ENCODE assay signal across 18 cellular contexts in the genomic region with DNA sequence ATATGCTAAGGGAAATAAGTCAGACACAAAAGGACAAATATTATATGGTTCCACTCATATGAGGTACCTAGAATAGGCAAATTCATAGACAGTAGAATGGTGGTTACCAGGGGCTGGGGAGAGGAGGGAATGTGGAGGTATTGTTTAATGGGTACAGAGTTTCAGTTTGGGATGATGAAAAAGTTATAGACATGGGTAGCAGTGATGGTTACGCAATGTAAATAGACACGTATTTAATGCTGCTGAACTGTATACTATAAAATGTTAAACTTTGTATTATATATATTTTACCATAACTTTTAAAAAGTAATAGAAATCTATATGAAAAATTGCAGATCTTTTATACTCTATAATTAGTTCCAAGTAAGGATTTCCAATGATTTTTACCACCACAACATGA.
A peak's percentile ranks its signal among the peaks of the same experiment; 100 is the strongest.
DNase-seq lines count a peak whose midpoint lies in the region; ATAC-seq, FAIRE-seq and TF ChIP-seq lines count a peak whose summit lies in the region.
"Had no signal": no experiment of that assay in that cellular context is flagged by ENCODE, and none has a peak within 500 bp of the region (broad histone marks: within the 10 kb centered on the region; RNA-seq: fewer than 3 reads in every experiment).

No MANE protein-coding gene starts in this region.

- H3K36me3 ChIP-seq in HepG2 (replicated peaks in 1 of 2; ENCODE audit: control insufficient read depth in 1 of 2, insufficient read depth in 2 of 2, low read length in 2 of 2), result peaks cover 0 to 15% of the 10 kb centered on the region in 2 experiments; a peak in 3 of 5 replicates
- no peaks in the 10 kb centered on the region for H3K36me3 ChIP-seq in right lobe of liver
- peaks cover 36% of the 10 kb centered on the region for H3K36me3 ChIP-seq in KOPT-K1 (ENCODE audit: insufficient read depth, low read length)
- H3K36me3 ChIP-seq in adrenal gland (replicated peaks in 1 of 2), result peaks cover 0 to 4% of the 10 kb centered on the region in 2 donors
- H3K36me3 ChIP-seq: SJCRH30 had no signal

- H3K4me3 Mint-ChIP-seq in central memory CD8-positive, alpha-beta T cell, result no peak overlapping the region

- no peak for TF ChIP-seq CTCF in HepG2 (CRISPR knock-in tag; IDR thresholded peaks at IDR 0.05)
- no peak for TF ChIP-seq CTCF in right lobe of liver (IDR thresholded peaks at IDR 0.05)
- no peak for TF ChIP-seq CTCF in D721Med (IDR thresholded peaks at IDR 0.05; ENCODE audit: insufficient read depth, missing control alignments)
- TF ChIP-seq CTCF in adrenal gland (IDR thresholded peaks at IDR 0.05), result no peak

- 94% methylated on average over 2 of the region's 2 CpGs for WGBS in HepG2 (ENCODE audit: low lambda C conversion rate)
- WGBS in right lobe of liver (ENCODE audit: insufficient coverage, low coverage, low lambda C conversion rate, missing lambda C conversion rate), result 86% methylated on average over 2 of the region's 2 CpGs
- 92 to 97% (median 95%) methylated on average over 2 of the region's 2 CpGs for WGBS in adrenal gland, 4 donors

- no peaks in the 10 kb centered on the region for H4K20me1 ChIP-seq in HepG2 (ENCODE audit: insufficient read depth, low read length)

- H3K9ac ChIP-seq in HepG2 (ENCODE audit: insufficient read depth, low read depth, low read length), result no peak overlapping the region

- H3K9me3 Mint-ChIP-seq in central memory CD8-positive, alpha-beta T cell, result no peaks in the 10 kb centered on the region
- H3K9me3 Mint-ChIP-seq: CD8-positive, alpha-beta memory T cell had no signal

- CTCF ChIA-PET in HepG2 (lab: Yijun Ruan, JAX; ENCODE audit: low intra/inter-chr PET ratio, low total read pairs), result no interaction called here

- TF ChIP-seq RAD21 in HepG2 (CRISPR knock-in tag; IDR thresholded peaks at IDR 0.05), result no peak

- TF ChIP-seq POLR2A in HepG2 (IDR thresholded peaks at IDR 0.05; ENCODE audit: insufficient read depth in 1 of 2, low read depth in 2 of 2, low read length in 2 of 2) (no peak), right lobe of liver (IDR thresholded peaks at IDR 0.05) (no peak), adrenal gland (IDR thresholded peaks at IDR 0.05) (no peak)

- DNase-seq in HepG2 (ENCODE audit: low spot score) (no peak), right lobe of liver (no peak), D721Med (ENCODE audit: insufficient read length, low spot score) (no peak), DMS153 treated with DMSO at 0.1 percent for 48 hours (lab: John Stamatoyannopoulos, UW; ENCODE audit: unreplicated experiment) (no peak), adrenal gland (no peak)
- DNase-seq in central memory CD8-positive, alpha-beta T cell (ENCODE audit: low spot score in 2 of 2), result no peak
- DNase-seq: CD8-positive, alpha-beta memory T cell; DMS79; NCI-H1417 treated with DMSO at 0.1 percent for 48 hours; NCI-H1930; NCI-H345; NCI-H526; SJCRH30 had no signal

- H3K4me3 ChIP-seq in HepG2 (replicated peaks in 1 of 3; ENCODE audit: insufficient read depth in 1 of 3, low read depth in 2 of 3, low read length in 3 of 3) (no peak overlapping the region), right lobe of liver (no peak overlapping the region), adrenal gland (no peak overlapping the region)
- H3K4me3 ChIP-seq: HAP-1, SJCRH30 had no signal

- peaks cover 70% of the 10 kb centered on the region for H3K4me1 Mint-ChIP-seq in central memory CD8-positive, alpha-beta T cell

- peak overlapping the region; percentile 23 for H3K27ac Mint-ChIP-seq in central memory CD8-positive, alpha-beta T cell (ENCODE audit: low read depth)

- no peak overlapping the region for H2AFZ ChIP-seq in HepG2 (ENCODE audit: low read length)

- no peaks in the 10 kb centered on the region for H3K9me3 ChIP-seq in HepG2 (ENCODE audit: low read length)
- no peaks in the 10 kb centered on the region for H3K9me3 ChIP-seq in right lobe of liver
- peaks cover 22% of the 10 kb centered on the region for H3K9me3 ChIP-seq in KOPT-K1 (ENCODE audit: insufficient read depth, low read length, poor library complexity, severe bottlenecking)
- no peaks in the 10 kb centered on the region for H3K9me3 ChIP-seq in adrenal gland (replicated peaks in 1 of 3)
- H3K9me3 ChIP-seq: HAP-1, SJCRH30 had no signal

- H3K27me3 Mint-ChIP-seq in central memory CD8-positive, alpha-beta T cell, result no peaks in the 10 kb centered on the region
- H3K27me3 Mint-ChIP-seq: CD8-positive, alpha-beta memory T cell had no signal

- no peak overlapping the region for H3K4me2 ChIP-seq in HepG2 (ENCODE audit: low read depth, low read length)

- H3K4me1 ChIP-seq in HepG2 (ENCODE audit: insufficient read depth, low read length) (peaks cover 7% of the 10 kb centered on the region), right lobe of liver (no peaks in the 10 kb centered on the region), adrenal gland (replicated peaks in 1 of 2) (peaks cover 0 to 7% of the 10 kb centered on the region in 2 donors)
- H3K4me1 ChIP-seq: HAP-1, SJCRH30 had no signal

- intact Hi-C loops in HepG2 (cut with micrococcal nuclease; ENCODE audit: unreplicated experiment) (no loop called here), right lobe of liver (cut with DNase I) (no loop called here), adrenal gland (cut with DNase I) (no loop called here)

- BruUV-seq in HepG2 (replicated peaks; lab: Mats Ljungman, UMichigan), result no TSS peak

- POLR2A ChIA-PET in HepG2 (lab: Yijun Ruan, JAX), result no interaction called here

- no peak for TF ChIP-seq EP300 in HepG2 (IDR thresholded peaks at IDR 0.05; ENCODE audit: low read depth in 2 of 2, low read length in 2 of 2)
- TF ChIP-seq EP300 in HepG2 (CRISPR knock-in tag; IDR thresholded peaks at IDR 0.05; ENCODE audit: borderline replicate concordance), result no peak

- H3K27me3 ChIP-seq in HepG2 (ENCODE audit: control insufficient read depth in 1 of 2, insufficient read depth in 2 of 2, low read length in 2 of 2) (no peaks in the 10 kb centered on the region), right lobe of liver (no peaks in the 10 kb centered on the region), adrenal gland (no peaks in the 10 kb centered on the region)
- H3K27me3 ChIP-seq: SJCRH30 had no signal

- in situ Hi-C loops in HepG2 (cut with HindIII; ENCODE audit: extremely low pct_ligation_motif_present, low pct_unique_long_range_greater_than_20kb), result no loop called here

- H3K79me2 ChIP-seq in HepG2 (ENCODE audit: insufficient read depth, low read length), result no peaks in the 10 kb centered on the region

- H3K27ac ChIP-seq in HepG2 (ENCODE audit: extremely low read length, insufficient read depth, low read length), result no peak overlapping the region
- H3K27ac ChIP-seq in right lobe of liver, result no peak overlapping the region
- peak overlapping the region; percentile 90 for H3K27ac ChIP-seq in KOPT-K1 (ENCODE audit: low read depth, low read length, poor library complexity, severe bottlenecking)
- no peak overlapping the region for H3K27ac ChIP-seq in adrenal gland
- H3K27ac ChIP-seq: SJCRH30 had no signal

- no peak for FAIRE-seq in HepG2 (lab: Jason Lieb, UNC)
- FAIRE-seq in D721Med (lab: Jason Lieb, UNC), result no peak
- FAIRE-seq: A204.1, HTR-8/SVneo had no signal

- ATAC-seq in HepG2, result no peak
- no peak for ATAC-seq in right lobe of liver
- no peak for ATAC-seq in central memory CD8-positive, alpha-beta T cell (replicated peaks; ENCODE audit: extremely low read depth, poor library complexity, severe bottlenecking)
- ATAC-seq: Panc1 had no signal

- H3K36me3 Mint-ChIP-seq in central memory CD8-positive, alpha-beta T cell (ENCODE audit: insufficient read depth), result peaks cover 26% of the 10 kb centered on the region

TF ChIP-seq in HepG2, 621 proteins besides CTCF, POLR2A, EP300 and RAD21:
- peak; percentile 61 for TF ChIP-seq CEBPB (IDR thresholded peaks at IDR 0.05; ENCODE audit: borderline replicate concordance, low read depth, low read length)
- TF ChIP-seq, protein P1, sequence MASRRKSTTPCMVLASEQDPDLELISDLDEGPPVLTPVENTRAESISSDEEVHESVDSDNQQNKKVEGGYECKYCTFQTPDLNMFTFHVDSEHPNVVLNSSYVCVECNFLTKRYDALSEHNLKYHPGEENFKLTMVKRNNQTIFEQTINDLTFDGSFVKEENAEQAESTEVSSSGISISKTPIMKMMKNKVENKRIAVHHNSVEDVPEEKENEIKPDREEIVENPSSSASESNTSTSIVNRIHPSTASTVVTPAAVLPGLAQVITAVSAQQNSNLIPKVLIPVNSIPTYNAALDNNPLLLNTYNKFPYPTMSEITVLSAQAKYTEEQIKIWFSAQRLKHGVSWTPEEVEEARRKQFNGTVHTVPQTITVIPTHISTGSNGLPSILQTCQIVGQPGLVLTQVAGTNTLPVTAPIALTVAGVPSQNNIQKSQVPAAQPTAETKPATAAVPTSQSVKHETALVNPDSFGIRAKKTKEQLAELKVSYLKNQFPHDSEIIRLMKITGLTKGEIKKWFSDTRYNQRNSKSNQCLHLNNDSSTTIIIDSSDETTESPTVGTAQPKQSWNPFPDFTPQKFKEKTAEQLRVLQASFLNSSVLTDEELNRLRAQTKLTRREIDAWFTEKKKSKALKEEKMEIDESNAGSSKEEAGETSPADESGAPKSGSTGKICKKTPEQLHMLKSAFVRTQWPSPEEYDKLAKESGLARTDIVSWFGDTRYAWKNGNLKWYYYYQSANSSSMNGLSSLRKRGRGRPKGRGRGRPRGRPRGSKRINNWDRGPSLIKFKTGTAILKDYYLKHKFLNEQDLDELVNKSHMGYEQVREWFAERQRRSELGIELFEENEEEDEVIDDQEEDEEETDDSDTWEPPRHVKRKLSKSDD (CRISPR knock-in tag; IDR thresholded peaks at IDR 0.05; ENCODE audit: low read depth), result no peak
- no peak for TF ChIP-seq KLF13 (CRISPR knock-in tag; IDR thresholded peaks at IDR 0.05)
